ENCODE assay signal across 8 cellular contexts in the genomic region with DNA sequence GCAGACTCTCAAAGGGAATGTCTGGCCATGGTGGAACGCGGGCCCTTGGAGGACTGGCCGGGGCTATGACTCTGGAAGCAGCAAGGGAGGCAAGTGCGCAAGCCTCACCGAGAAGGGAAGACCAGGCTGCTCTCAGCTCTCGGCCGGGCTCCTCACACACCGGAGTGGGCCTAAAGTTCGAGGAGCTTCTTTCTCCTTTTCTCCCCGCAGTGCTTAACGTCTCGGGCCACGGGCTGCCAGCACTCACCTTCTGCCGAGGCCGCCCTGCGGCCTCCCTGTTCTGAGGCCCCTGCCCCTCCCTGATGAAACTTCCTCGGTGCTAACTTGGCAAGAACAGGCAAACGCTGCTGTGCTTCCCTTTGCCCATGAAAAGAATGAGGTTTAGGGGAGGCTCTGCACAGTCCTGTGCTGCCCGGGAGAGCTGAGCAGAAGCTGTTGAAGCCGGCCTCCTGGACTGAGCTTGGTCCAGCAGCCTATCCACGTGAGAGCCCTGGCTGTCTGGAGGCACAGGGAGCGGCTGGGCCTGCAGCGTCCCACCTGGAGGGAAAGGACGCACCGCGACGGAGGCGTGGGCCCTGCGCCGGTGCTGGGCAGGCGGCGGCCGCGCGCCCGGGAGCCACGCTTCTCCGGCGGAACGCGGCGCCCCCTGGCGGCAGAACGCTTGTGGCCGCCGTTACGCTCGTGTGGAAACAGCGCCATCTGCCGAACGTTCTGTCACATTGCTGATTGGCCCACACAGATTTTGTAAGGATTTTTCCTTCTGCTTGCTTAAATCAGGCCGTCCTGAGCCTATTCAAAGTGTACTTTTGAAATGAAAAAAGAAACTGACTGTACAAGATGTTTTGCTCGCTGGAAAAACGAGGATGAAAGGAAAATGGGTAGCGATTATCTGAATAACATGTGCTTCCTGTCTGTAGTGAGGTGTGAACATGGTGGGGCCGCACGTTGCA.
DNase-seq lines count a peak whose midpoint lies in the region; ATAC-seq and TF ChIP-seq lines count a peak whose summit lies in the region.

No MANE protein-coding gene starts in this region.

- H3K4me1 Mint-ChIP-seq in central memory CD8-positive, alpha-beta T cell: peaks cover 4% of the 10 kb centered on the region

- H3K36me3 Mint-ChIP-seq in central memory CD8-positive, alpha-beta T cell (ENCODE audit: insufficient read depth): no peaks in the 10 kb centered on the region

- peak overlapping the region; percentile 42 for H3K4me3 ChIP-seq in AG04449 (ENCODE audit: low read depth, low read length)

- POLR2A ChIA-PET in AG04449 (lab: Yijun Ruan, JAX): no interaction called here

- H3K27ac Mint-ChIP-seq in central memory CD8-positive, alpha-beta T cell (ENCODE audit: low read depth): no peak overlapping the region

- peak; percentile 88 for TF ChIP-seq CTCF in AG04449 (IDR thresholded peaks at IDR 0.05; ENCODE audit: insufficient read depth, low read length, missing control alignments)

- H3K27me3 Mint-ChIP-seq in central memory CD8-positive, alpha-beta T cell: peaks cover 40% of the 10 kb centered on the region

- H3K9me3 Mint-ChIP-seq in central memory CD8-positive, alpha-beta T cell: no peaks in the 10 kb centered on the region

- ATAC-seq in GM18511 (IDR thresholded peaks at IDR 0.05; ENCODE audit: unreplicated experiment): peak; percentile 93
- peak; percentile 84 for ATAC-seq in HG03039 (IDR thresholded peaks at IDR 0.05; ENCODE audit: unreplicated experiment)
- peak; percentile 77 for ATAC-seq in central memory CD8-positive, alpha-beta T cell (replicated peaks; ENCODE audit: extremely low read depth, poor library complexity, severe bottlenecking)

- DNase-seq in AG04449 (ENCODE audit: low read depth, low spot score): no peak
- peak; percentile 35 for DNase-seq in NCI-H2171 (lab: John Stamatoyannopoulos, UW)
- DNase-seq in activated CD4-positive, CD25-positive, alpha-beta regulatory T cell treated with anti-CD3 and anti-CD28 coated beads, Interleukin-2, amount 50 U/mL, for 72 hours: peak; percentile 84
- peak; percentile 54 to 75 for DNase-seq in central memory CD8-positive, alpha-beta T cell (ENCODE audit: low spot score in 2 of 2)
- DNase-seq in kidney tubule cell (ENCODE audit: low spot score): peak; percentile 77
- peak; percentile 82 to 83 for DNase-seq in stimulated activated CD4-positive, alpha-beta T cell treated with anti-CD3 and anti-CD28 coated beads, Interleukin-2, amount 100 ng/mL, for 24 hours

- CTCF ChIA-PET in AG04449 (lab: Yijun Ruan, JAX): interaction anchor here (0.6 to 8.7 kb wide), 40 partner anchors 8 to 1985 kb away, joined by 3 to 98 read pairs (median 4); a partner anchor contains a TSS

- H3K4me3 Mint-ChIP-seq in central memory CD8-positive, alpha-beta T cell: no peak overlapping the region
